Comparison of ENCODE assay signal across 11 cellular contexts in the genomic region with DNA sequence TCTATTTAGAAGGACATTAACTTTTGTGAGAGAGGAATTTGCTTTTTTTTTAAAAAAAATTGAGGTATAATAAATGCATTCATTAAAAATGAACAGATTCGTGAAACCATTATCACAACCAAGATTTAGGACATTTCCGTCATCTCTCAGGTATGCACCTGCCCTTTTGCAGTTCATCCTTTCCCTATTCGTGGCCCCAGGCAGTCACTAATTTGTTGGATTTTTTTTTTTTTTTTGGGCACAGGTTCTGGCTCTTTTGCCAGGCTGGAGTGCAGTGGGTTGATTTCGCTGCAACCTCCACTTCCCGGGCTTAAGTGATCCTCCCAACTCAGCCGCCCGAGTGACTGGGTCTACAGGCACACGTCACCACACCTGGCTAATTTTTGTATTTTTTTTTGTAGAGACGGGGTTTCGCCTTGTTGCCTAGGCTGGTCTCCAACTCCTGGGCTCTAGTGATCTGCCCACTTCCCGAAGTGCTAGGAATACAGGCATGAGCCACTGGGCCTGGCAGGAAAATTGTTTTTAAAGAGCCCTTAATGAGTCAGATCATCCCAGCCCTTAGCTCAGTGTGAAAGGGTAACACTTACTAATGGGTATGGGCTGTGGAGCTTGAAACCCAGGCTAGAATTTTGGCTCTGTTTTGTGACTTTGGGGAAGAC. TPM values are rescaled to one million over a fixed set of nuclear protein-coding genes. Genes with fewer than 3 reads are reported as not detected.
DNase-seq lines count a peak whose midpoint lies in the region; ATAC-seq and TF ChIP-seq lines count a peak whose summit lies in the region.
"Had no signal": no experiment of that assay in that cellular context is flagged by ENCODE, and none has a peak within 500 bp of the region (broad histone marks: within the 10 kb centered on the region; RNA-seq: fewer than 3 reads in every experiment).

No MANE protein-coding gene starts in this region.

- no peaks in the 10 kb centered on the region for H3K27me3 ChIP-seq in right atrium auricular region

- DNase-seq in Right ventricle myocardium superior (no peak), right atrium auricular region (ENCODE audit: low spot score) (no peak), astrocyte of the hippocampus (ENCODE audit: low read depth, low spot score) (peak; percentile 69), kidney glomerular epithelial cell (lab: John Stamatoyannopoulos, UW) (peak; percentile 45), SW480 (ENCODE audit: low spot score) (no peak)
- DNase-seq in stimulated activated CD4-positive, alpha-beta T cell treated with anti-CD3 and anti-CD28 coated beads, Interleukin-12 subunit alpha, Interleukin-12 subunit beta, amount 100 ng/mL, for 4 hours = no peak
- no peak for DNase-seq in activated T-cell treated with anti-CD3 and anti-CD28 coated beads, Interleukin-2, amount 50 U/mL, for 48 hours
- DNase-seq: activated CD4-positive, CD25-positive, alpha-beta regulatory T cell; activated naive CD4-positive, alpha-beta T cell; NCI-H1417 had no signal

- no peaks in the 10 kb centered on the region for H3K36me3 ChIP-seq in right atrium auricular region

- no peaks in the 10 kb centered on the region for H3K9me3 ChIP-seq in right atrium auricular region

- peaks cover 0 to 60% of the 10 kb centered on the region in 2 donors for H3K4me1 ChIP-seq in right atrium auricular region

- no peak overlapping the region for H3K4me3 ChIP-seq in right atrium auricular region

- no peak for TF ChIP-seq CTCF in right atrium auricular region (IDR thresholded peaks at IDR 0.05)

- intact Hi-C loops in Right ventricle myocardium superior (cut with DNase I) = no loop called here

- no peak overlapping the region for H3K27ac ChIP-seq in right atrium auricular region

- peak; percentile 88 for ATAC-seq in Right ventricle myocardium superior (ENCODE audit: poor library complexity)
- ATAC-seq in HG03565 (IDR thresholded peaks at IDR 0.05; ENCODE audit: unreplicated experiment) = no peak

RNA-seq across cellular contexts. Expression of a gene that starts 9.2 kb away (rescaled TPM):
- total RNA-seq in Right ventricle myocardium superior (34.2 TPM), right atrium auricular region (10 to 100 TPM; 32.0 to 34.6 TPM)

Comparison
In these comparisons a context has a peak if more than half of its experiments do, and no peak if none do; other contexts are left out.
1. DNase-seq: peak in astrocyte of the hippocampus (single experiment) and kidney glomerular epithelial cell (single experiment); none in Right ventricle myocardium superior (single experiment), right atrium auricular region (single experiment), SW480 (single experiment), stimulated activated CD4-positive, alpha-beta T cell treated with anti-CD3 and anti-CD28 coated beads, Interleukin-12 subunit alpha, Interleukin-12 subunit beta, amount 100 ng/mL, for 4 hours (single experiment) and activated T-cell treated with anti-CD3 and anti-CD28 coated beads, Interleukin-2, amount 50 U/mL, for 48 hours (0 of 2).